ENCODE assay signal across 27 cellular contexts in genomic region chr6:38910207-38910606, GRCh38.
"Had no signal": no experiment of that assay in that cellular context is flagged by ENCODE, and none has a peak within 500 bp of the region (broad histone marks: within the 10 kb centered on the region; RNA-seq: fewer than 3 reads in every experiment).

No MANE protein-coding gene starts in this region.

- H3K27me3 ChIP-seq: neutrophil, pancreas, stomach, thyroid gland, tibial nerve, upper lobe of left lung, vagina had no signal

- H3K9me3 ChIP-seq: neutrophil, pancreas, prostate gland, stomach, thoracic aorta, thyroid gland, tibial nerve, upper lobe of left lung, vagina had no signal

- H3K36me3 ChIP-seq: neutrophil, pancreas, prostate gland, stomach, thoracic aorta, thyroid gland, tibial nerve, upper lobe of left lung, vagina had no signal

- H3K4me3 Mint-ChIP-seq: naive thymus-derived CD8-positive, alpha-beta T cell; natural killer cell treated with Interleukin-12 subunit alpha and Interleukin-12 subunit beta and Interleukin-15 and Interleukin-18, amount 100 ng/mL, for 72 hours; nephron progenitor cell; neural crest cell; stimulated activated effector memory CD8-positive, alpha-beta T cell treated with anti-CD3 and anti-CD28 coated beads, Interleukin-12 subunit alpha, Interleukin-12 subunit beta, amount 100 ng/mL, for 72 hours; stimulated activated naive B cell treated with anti-CD40 and anti-IgM and Interleukin-4, amounts not matched to agents 10 μg/mL and 1 μg/mL and 100 μg/mL, for 72 hours; stimulated activated naive CD8-positive, alpha-beta T cell treated with anti-CD3 and anti-CD28 coated beads, Interleukin-15, Interleukin-2, amounts not matched to agents 100 ng/mL and 50 ng/mL, for 24 hours had no signal

- H3K27ac Mint-ChIP-seq: naive thymus-derived CD8-positive, alpha-beta T cell; natural killer cell treated with Interleukin-12 subunit alpha and Interleukin-12 subunit beta and Interleukin-15 and Interleukin-18, amount 100 ng/mL, for 72 hours; stimulated activated effector memory CD8-positive, alpha-beta T cell treated with anti-CD3 and anti-CD28 coated beads, Interleukin-12 subunit alpha, Interleukin-12 subunit beta, amount 100 ng/mL, for 72 hours; stimulated activated naive B cell treated with anti-CD40 and anti-IgM and Interleukin-4, amounts not matched to agents 10 μg/mL and 1 μg/mL and 100 μg/mL, for 72 hours; stimulated activated naive CD8-positive, alpha-beta T cell treated with anti-CD3 and anti-CD28 coated beads, Interleukin-15, Interleukin-2, amounts not matched to agents 100 ng/mL and 50 ng/mL, for 24 hours had no signal

- H3K27ac ChIP-seq: neutrophil, pancreas, prostate gland, skin epidermis, stomach, thoracic aorta, thyroid gland, tibial nerve, upper lobe of left lung, vagina had no signal

- H3K4me1 Mint-ChIP-seq: naive thymus-derived CD8-positive, alpha-beta T cell; stimulated activated effector memory CD8-positive, alpha-beta T cell treated with anti-CD3 and anti-CD28 coated beads, Interleukin-12 subunit alpha, Interleukin-12 subunit beta, amount 100 ng/mL, for 72 hours; stimulated activated naive B cell treated with anti-CD40 and anti-IgM and Interleukin-4, amounts not matched to agents 10 μg/mL and 1 μg/mL and 100 μg/mL, for 72 hours had no signal

- H3K4me1 ChIP-seq: pancreas, prostate gland, thyroid gland, tibial nerve, upper lobe of left lung, vagina had no signal

- H3K4me3 ChIP-seq: pancreas, prostate gland, skin epidermis, stomach, thoracic aorta, thyroid gland, tibial nerve, upper lobe of left lung, vagina had no signal

- DNase-seq: naive thymus-derived CD8-positive, alpha-beta T cell; nephron progenitor cell; nucleus accumbens; pancreas; right cardiac atrium; stimulated activated CD4-positive, alpha-beta T cell treated with anti-CD3 and anti-CD28 coated beads, Interleukin-15, amount 100 ng/mL, for 24 hours; stimulated activated CD4-positive, alpha-beta T cell treated with anti-CD3 and anti-CD28 coated beads, Interleukin-2, amount 100 ng/mL, for 24 hours; stimulated activated CD4-positive, alpha-beta T cell treated with anti-CD3 and anti-CD28 coated beads, Interleukin-2, amount 100 ng/mL, for 48 hours; stimulated activated CD4-positive, alpha-beta T cell treated with anti-CD3 and anti-CD28 coated beads, Interleukin-4, amount 100 ng/mL, for 24 hours; stimulated activated naive B cell treated with anti-CD40 and anti-IgM and Interleukin-4, amounts not matched to agents 10 μg/mL and 1 μg/mL and 100 μg/mL, for 72 hours; stimulated activated naive CD4-positive, alpha-beta T cell treated with Interleukin-2 at 50 U/mL for 16 hours; stomach; thyroid gland; trophoblast cell; upper lobe of left lung had no signal

- FAIRE-seq: pancreas, urothelium cell line had no signal

- H3K36me3 Mint-ChIP-seq: natural killer cell treated with Interleukin-12 subunit alpha and Interleukin-12 subunit beta and Interleukin-15 and Interleukin-18, amount 100 ng/mL, for 72 hours; stimulated activated effector memory CD8-positive, alpha-beta T cell treated with anti-CD3 and anti-CD28 coated beads, Interleukin-12 subunit alpha, Interleukin-12 subunit beta, amount 100 ng/mL, for 72 hours; stimulated activated naive B cell treated with anti-CD40 and anti-IgM and Interleukin-4, amounts not matched to agents 10 μg/mL and 1 μg/mL and 100 μg/mL, for 72 hours had no signal

- ATAC-seq: naive thymus-derived CD8-positive, alpha-beta T cell; natural killer cell treated with Interleukin-12 subunit alpha and Interleukin-12 subunit beta and Interleukin-15 and Interleukin-18, amount 100 ng/mL, for 72 hours; right cardiac atrium; sciatic nerve; stimulated activated effector memory CD8-positive, alpha-beta T cell treated with anti-CD3 and anti-CD28 coated beads, Interleukin-12 subunit alpha, Interleukin-12 subunit beta, amount 100 ng/mL, for 72 hours; stimulated activated naive B cell treated with anti-CD40 and anti-IgM and Interleukin-4, amounts not matched to agents 10 μg/mL and 1 μg/mL and 100 μg/mL, for 72 hours had no signal
